In genomic region chr3:71949403-71949802, GRCh38 we compare ENCODE assay signal across 20 cellular contexts.
"Had no signal": no experiment of that assay in that cellular context is flagged by ENCODE, and none has a peak within 500 bp of the region (broad histone marks: within the 10 kb centered on the region; RNA-seq: fewer than 3 reads in every experiment).

No MANE protein-coding gene starts in this region.

- H3K4me1 ChIP-seq: esophagus muscularis mucosa, gastrocnemius medialis, sigmoid colon, spleen, vagina had no signal

- H3K27me3 ChIP-seq: esophagus muscularis mucosa, gastrocnemius medialis, sigmoid colon, spleen, vagina had no signal

- H3K4me3 ChIP-seq: coronary artery, esophagus muscularis mucosa, gastrocnemius medialis, mucosa of descending colon, sigmoid colon, spleen, thoracic aorta, vagina had no signal

- ATAC-seq: gastrocnemius medialis, mucosa of descending colon had no signal

- DNase-seq: activated CD4-positive, alpha-beta memory T cell treated with anti-CD3 and anti-CD28 coated beads for 36 hours; activated CD4-positive, alpha-beta T cell treated with anti-CD3 and anti-CD28 coated beads for 48 hours; activated naive CD4-positive, alpha-beta T cell treated with anti-CD3 and anti-CD28 coated beads for 36 hours; activated naive CD8-positive, alpha-beta T cell treated with anti-CD3 and anti-CD28 coated beads, Interleukin-2, amount 10 ng/mL, durations not matched to agents 7 days and 5 days; activated T-cell treated with anti-CD3 and anti-CD28 coated beads, Interleukin-2, amount 50 U/mL, for 48 hours; amniotic stem cell; cerebellar nuclear complex; gastrocnemius medialis; hippocampal formation; mucosa of descending colon; naive B cell; occipital lobe; sigmoid colon; spleen; stimulated activated CD4-positive, alpha-beta T cell treated with anti-CD3 and anti-CD28 coated beads, Interleukin-4, amount 100 ng/mL, for 24 hours; stimulated activated naive CD4-positive, alpha-beta T cell treated with Interleukin-2 at 50 U/mL for 16 hours had no signal

- H3K36me3 ChIP-seq: esophagus muscularis mucosa, gastrocnemius medialis, sigmoid colon, spleen, thoracic aorta, vagina had no signal

- H3K9me3 ChIP-seq: esophagus muscularis mucosa, gastrocnemius medialis, mucosa of descending colon, sigmoid colon, spleen, thoracic aorta, vagina had no signal
